1 cellular context compared by ENCODE assay signal in the genomic region with DNA sequence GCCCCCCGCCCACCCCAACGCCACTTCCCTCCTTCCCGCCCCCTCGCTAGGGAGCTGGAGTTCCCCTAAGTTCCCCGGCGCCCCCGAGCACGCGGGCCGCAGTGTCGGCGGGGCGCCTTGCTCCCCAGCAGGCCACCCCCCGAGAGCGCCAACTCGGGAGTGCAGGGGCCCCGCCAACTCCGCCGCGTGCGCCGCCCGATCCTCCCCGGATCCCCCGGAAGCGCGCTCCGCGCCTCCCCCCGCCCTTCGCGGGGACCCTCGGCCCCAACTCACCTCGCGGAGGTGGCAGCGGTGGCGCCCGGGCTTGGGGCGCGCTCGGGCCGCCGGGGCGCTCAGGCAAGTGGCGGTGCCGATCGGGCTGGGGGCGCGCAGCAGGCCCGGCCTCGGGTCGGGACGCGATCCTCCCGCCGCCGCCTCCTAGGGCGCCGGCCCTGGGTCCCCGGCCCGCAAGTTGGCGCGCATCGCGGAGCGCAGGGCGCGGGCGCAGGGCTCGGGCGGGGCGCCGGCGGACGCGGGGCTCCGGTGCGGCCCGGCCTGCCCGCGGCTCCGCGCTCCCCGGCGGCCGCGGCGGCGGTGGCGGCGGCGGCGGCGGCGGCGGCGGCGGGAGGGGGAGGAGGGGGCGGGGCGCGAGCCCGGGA.
TF ChIP-seq lines count a peak whose summit lies in the region.

A gene (minus strand): TSS at position 578 of the 638 bp plus-strand sequence. CDS start 72,361 bp downstream, outside the sequence.

TF ChIP-seq in WTC11, 78 proteins besides CTCF, POLR2A, EP300 and RAD21 (continued from another document):
- TF ChIP-seq, protein P1, sequence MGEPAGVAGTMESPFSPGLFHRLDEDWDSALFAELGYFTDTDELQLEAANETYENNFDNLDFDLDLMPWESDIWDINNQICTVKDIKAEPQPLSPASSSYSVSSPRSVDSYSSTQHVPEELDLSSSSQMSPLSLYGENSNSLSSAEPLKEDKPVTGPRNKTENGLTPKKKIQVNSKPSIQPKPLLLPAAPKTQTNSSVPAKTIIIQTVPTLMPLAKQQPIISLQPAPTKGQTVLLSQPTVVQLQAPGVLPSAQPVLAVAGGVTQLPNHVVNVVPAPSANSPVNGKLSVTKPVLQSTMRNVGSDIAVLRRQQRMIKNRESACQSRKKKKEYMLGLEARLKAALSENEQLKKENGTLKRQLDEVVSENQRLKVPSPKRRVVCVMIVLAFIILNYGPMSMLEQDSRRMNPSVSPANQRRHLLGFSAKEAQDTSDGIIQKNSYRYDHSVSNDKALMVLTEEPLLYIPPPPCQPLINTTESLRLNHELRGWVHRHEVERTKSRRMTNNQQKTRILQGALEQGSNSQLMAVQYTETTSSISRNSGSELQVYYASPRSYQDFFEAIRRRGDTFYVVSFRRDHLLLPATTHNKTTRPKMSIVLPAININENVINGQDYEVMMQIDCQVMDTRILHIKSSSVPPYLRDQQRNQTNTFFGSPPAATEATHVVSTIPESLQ (CRISPR knock-in tag; IDR thresholded peaks at IDR 0.05): no peak
- TF ChIP-seq, protein P2, sequence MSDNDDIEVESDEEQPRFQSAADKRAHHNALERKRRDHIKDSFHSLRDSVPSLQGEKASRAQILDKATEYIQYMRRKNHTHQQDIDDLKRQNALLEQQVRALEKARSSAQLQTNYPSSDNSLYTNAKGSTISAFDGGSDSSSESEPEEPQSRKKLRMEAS (CRISPR knock-in tag; IDR thresholded peaks at IDR 0.05): no peak
- TF ChIP-seq, protein P3, sequence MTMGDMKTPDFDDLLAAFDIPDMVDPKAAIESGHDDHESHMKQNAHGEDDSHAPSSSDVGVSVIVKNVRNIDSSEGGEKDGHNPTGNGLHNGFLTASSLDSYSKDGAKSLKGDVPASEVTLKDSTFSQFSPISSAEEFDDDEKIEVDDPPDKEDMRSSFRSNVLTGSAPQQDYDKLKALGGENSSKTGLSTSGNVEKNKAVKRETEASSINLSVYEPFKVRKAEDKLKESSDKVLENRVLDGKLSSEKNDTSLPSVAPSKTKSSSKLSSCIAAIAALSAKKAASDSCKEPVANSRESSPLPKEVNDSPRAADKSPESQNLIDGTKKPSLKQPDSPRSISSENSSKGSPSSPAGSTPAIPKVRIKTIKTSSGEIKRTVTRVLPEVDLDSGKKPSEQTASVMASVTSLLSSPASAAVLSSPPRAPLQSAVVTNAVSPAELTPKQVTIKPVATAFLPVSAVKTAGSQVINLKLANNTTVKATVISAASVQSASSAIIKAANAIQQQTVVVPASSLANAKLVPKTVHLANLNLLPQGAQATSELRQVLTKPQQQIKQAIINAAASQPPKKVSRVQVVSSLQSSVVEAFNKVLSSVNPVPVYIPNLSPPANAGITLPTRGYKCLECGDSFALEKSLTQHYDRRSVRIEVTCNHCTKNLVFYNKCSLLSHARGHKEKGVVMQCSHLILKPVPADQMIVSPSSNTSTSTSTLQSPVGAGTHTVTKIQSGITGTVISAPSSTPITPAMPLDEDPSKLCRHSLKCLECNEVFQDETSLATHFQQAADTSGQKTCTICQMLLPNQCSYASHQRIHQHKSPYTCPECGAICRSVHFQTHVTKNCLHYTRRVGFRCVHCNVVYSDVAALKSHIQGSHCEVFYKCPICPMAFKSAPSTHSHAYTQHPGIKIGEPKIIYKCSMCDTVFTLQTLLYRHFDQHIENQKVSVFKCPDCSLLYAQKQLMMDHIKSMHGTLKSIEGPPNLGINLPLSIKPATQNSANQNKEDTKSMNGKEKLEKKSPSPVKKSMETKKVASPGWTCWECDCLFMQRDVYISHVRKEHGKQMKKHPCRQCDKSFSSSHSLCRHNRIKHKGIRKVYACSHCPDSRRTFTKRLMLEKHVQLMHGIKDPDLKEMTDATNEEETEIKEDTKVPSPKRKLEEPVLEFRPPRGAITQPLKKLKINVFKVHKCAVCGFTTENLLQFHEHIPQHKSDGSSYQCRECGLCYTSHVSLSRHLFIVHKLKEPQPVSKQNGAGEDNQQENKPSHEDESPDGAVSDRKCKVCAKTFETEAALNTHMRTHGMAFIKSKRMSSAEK (CRISPR knock-in tag; IDR thresholded peaks at IDR 0.05; ENCODE audit: borderline replicate concordance): no peak
- peak; percentile 13; the same call in 1 of the 2 replicates for TF ChIP-seq KAT7 (CRISPR knock-in tag; IDR thresholded peaks at IDR 0.05; ENCODE audit: borderline replicate concordance)
- TF ChIP-seq, protein P4, sequence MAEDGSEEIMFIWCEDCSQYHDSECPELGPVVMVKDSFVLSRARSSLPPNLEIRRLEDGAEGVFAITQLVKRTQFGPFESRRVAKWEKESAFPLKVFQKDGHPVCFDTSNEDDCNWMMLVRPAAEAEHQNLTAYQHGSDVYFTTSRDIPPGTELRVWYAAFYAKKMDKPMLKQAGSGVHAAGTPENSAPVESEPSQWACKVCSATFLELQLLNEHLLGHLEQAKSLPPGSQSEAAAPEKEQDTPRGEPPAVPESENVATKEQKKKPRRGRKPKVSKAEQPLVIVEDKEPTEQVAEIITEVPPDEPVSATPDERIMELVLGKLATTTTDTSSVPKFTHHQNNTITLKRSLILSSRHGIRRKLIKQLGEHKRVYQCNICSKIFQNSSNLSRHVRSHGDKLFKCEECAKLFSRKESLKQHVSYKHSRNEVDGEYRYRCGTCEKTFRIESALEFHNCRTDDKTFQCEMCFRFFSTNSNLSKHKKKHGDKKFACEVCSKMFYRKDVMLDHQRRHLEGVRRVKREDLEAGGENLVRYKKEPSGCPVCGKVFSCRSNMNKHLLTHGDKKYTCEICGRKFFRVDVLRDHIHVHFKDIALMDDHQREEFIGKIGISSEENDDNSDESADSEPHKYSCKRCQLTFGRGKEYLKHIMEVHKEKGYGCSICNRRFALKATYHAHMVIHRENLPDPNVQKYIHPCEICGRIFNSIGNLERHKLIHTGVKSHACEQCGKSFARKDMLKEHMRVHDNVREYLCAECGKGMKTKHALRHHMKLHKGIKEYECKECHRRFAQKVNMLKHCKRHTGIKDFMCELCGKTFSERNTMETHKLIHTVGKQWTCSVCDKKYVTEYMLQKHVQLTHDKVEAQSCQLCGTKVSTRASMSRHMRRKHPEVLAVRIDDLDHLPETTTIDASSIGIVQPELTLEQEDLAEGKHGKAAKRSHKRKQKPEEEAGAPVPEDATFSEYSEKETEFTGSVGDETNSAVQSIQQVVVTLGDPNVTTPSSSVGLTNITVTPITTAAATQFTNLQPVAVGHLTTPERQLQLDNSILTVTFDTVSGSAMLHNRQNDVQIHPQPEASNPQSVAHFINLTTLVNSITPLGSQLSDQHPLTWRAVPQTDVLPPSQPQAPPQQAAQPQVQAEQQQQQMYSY (CRISPR knock-in tag; IDR thresholded peaks at IDR 0.05): no peak
